38 cellular contexts compared by ENCODE assay signal in the genomic region with DNA sequence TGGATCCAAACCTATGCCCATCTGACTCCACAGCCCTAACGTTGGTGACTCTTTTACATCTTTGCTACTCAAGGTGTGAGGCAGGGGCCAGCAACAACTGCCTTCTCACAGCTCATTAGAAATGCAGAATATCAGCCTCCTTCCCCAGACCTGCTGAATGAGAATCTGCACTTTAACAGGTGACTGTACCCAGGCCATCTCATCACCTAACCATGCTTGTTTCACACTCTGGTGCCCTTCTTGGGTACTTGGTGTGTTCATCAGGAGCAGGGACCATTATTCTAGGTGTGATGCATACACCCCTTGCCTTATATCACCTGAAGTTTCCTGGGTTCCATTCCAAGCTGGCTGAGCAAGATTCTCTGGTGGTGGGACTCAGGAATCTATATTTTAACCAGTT.
"Had no signal": no experiment of that assay in that cellular context is flagged by ENCODE, and none has a peak within 500 bp of the region (broad histone marks: within the 10 kb centered on the region; RNA-seq: fewer than 3 reads in every experiment).

No MANE protein-coding gene starts in this region.

- H3K4me1 Mint-ChIP-seq: activated CD4-positive, alpha-beta memory T cell treated with anti-CD3 and anti-CD28 coated beads, Interleukin-2, amount 10 ng/mL, durations not matched to agents 7 days and 5 days; activated CD8-positive, alpha-beta memory T cell treated with anti-CD3 and anti-CD28 coated beads, Interleukin-2, amount 10 ng/mL, durations not matched to agents 7 days and 5 days; activated naive CD8-positive, alpha-beta T cell treated with anti-CD3 and anti-CD28 coated beads, Interleukin-2, amount 50 U/mL, for 24 hours had no signal

- H3K27ac ChIP-seq: ascending aorta, cardiac muscle cell, WERI-Rb-1 had no signal

- H3K27me3 Mint-ChIP-seq: activated CD4-positive, alpha-beta memory T cell treated with anti-CD3 and anti-CD28 coated beads, Interleukin-2, amount 10 ng/mL, durations not matched to agents 7 days and 5 days; activated CD4-positive, alpha-beta T cell treated with anti-CD3 and anti-CD28 coated beads for 36 hours; activated CD8-positive, alpha-beta memory T cell treated with anti-CD3 and anti-CD28 coated beads, Interleukin-2, amount 10 ng/mL, durations not matched to agents 7 days and 5 days; activated naive CD4-positive, alpha-beta T cell treated with anti-CD3 and anti-CD28 coated beads, Interleukin-2, amount 10 ng/mL, durations not matched to agents 7 days and 5 days; activated naive CD4-positive, alpha-beta T cell treated with anti-CD3 and anti-CD28 coated beads, Interleukin-2, amount 50 U/mL, for 24 hours; activated naive CD8-positive, alpha-beta T cell; activated naive CD8-positive, alpha-beta T cell treated with anti-CD3 and anti-CD28 coated beads, Interleukin-2, amount 10 ng/mL, durations not matched to agents 7 days and 5 days; activated naive CD8-positive, alpha-beta T cell treated with anti-CD3 and anti-CD28 coated beads, Interleukin-2, amount 50 U/mL, for 24 hours; activated T-cell treated with anti-CD3 and anti-CD28 coated beads, Interleukin-2, amount 50 U/mL, for 24 hours; brain; central memory CD8-positive, alpha-beta T cell; T-cell had no signal

- H3K4me3 Mint-ChIP-seq: activated CD4-positive, alpha-beta memory T cell treated with anti-CD3 and anti-CD28 coated beads, Interleukin-2, amount 10 ng/mL, durations not matched to agents 7 days and 5 days; activated CD4-positive, alpha-beta T cell treated with anti-CD3 and anti-CD28 coated beads for 36 hours; activated CD4-positive, alpha-beta T cell treated with anti-CD3 and anti-CD28 coated beads, Interleukin-2, amount 10 ng/mL, durations not matched to agents 7 days and 5 days; activated CD8-positive, alpha-beta memory T cell treated with anti-CD3 and anti-CD28 coated beads, Interleukin-2, amount 10 ng/mL, durations not matched to agents 7 days and 5 days; activated CD8-positive, alpha-beta T cell treated with anti-CD3 and anti-CD28 coated beads, Interleukin-2, amount 10 ng/mL, durations not matched to agents 7 days and 5 days; activated naive CD4-positive, alpha-beta T cell treated with anti-CD3 and anti-CD28 coated beads, Interleukin-2, amount 10 ng/mL, durations not matched to agents 7 days and 5 days; activated naive CD4-positive, alpha-beta T cell treated with anti-CD3 and anti-CD28 coated beads, Interleukin-2, amount 50 U/mL, for 24 hours; activated naive CD8-positive, alpha-beta T cell; activated naive CD8-positive, alpha-beta T cell treated with anti-CD3 and anti-CD28 coated beads, Interleukin-2, amount 10 ng/mL, durations not matched to agents 7 days and 5 days; activated naive CD8-positive, alpha-beta T cell treated with anti-CD3 and anti-CD28 coated beads, Interleukin-2, amount 50 U/mL, for 24 hours; activated T-cell treated with anti-CD3 and anti-CD28 coated beads, Interleukin-2, amount 50 U/mL, for 24 hours; brain; central memory CD8-positive, alpha-beta T cell; T-cell; T-helper 17 cell; WTC11 had no signal

- H3K4me3 ChIP-seq: ascending aorta, cardiac muscle cell had no signal

- FAIRE-seq: bronchial epithelial cell, TTC549 had no signal

- H3K36me3 Mint-ChIP-seq: activated CD8-positive, alpha-beta memory T cell treated with anti-CD3 and anti-CD28 coated beads, Interleukin-2, amount 10 ng/mL, durations not matched to agents 7 days and 5 days; activated naive CD4-positive, alpha-beta T cell treated with anti-CD3 and anti-CD28 coated beads, Interleukin-2, amount 10 ng/mL, durations not matched to agents 7 days and 5 days; activated naive CD4-positive, alpha-beta T cell treated with anti-CD3 and anti-CD28 coated beads, Interleukin-2, amount 50 U/mL, for 24 hours; activated naive CD8-positive, alpha-beta T cell; activated naive CD8-positive, alpha-beta T cell treated with anti-CD3 and anti-CD28 coated beads, Interleukin-2, amount 10 ng/mL, durations not matched to agents 7 days and 5 days; brain; T-cell had no signal

- DNase-seq: activated CD4-positive, alpha-beta memory T cell treated with anti-CD3 and anti-CD28 coated beads, Interleukin-2, amount 10 ng/mL, durations not matched to agents 7 days and 5 days; activated CD4-positive, alpha-beta T cell treated with anti-CD3 and anti-CD28 coated beads for 1 hour; activated CD4-positive, alpha-beta T cell treated with anti-CD3 and anti-CD28 coated beads for 36 hours; activated CD4-positive, alpha-beta T cell treated with anti-CD3 and anti-CD28 coated beads for 48 hours; activated CD4-positive, alpha-beta T cell treated with anti-CD3 and anti-CD28 coated beads, Interleukin-2, amount 10 ng/mL, durations not matched to agents 7 days and 5 days; activated CD4-positive, alpha-beta T cell treated with anti-CD3 and anti-CD28 coated beads, Interleukin-2, amount 50 U/mL, for 48 hours; activated CD4-positive, CD25-positive, alpha-beta regulatory T cell; activated CD8-positive, alpha-beta memory T cell treated with anti-CD3 and anti-CD28 coated beads for 24 hours; activated CD8-positive, alpha-beta memory T cell treated with anti-CD3 and anti-CD28 coated beads, Interleukin-2, amount 10 ng/mL, durations not matched to agents 7 days and 5 days; activated CD8-positive, alpha-beta memory T cell treated with anti-CD3 and anti-CD28 coated beads, Interleukin-2, amount 50 U/mL, for 48 hours; activated CD8-positive, alpha-beta T cell treated with anti-CD3 and anti-CD28 coated beads, Interleukin-2, amount 10 ng/mL, durations not matched to agents 7 days and 5 days; activated effector memory CD4-positive, alpha-beta T cell treated with Interleukin-2 at 50 U/mL for 16 hours; activated gamma-delta T cell; activated naive CD4-positive, alpha-beta T cell treated with anti-CD3 and anti-CD28 coated beads, Interleukin-2, amount 10 ng/mL, durations not matched to agents 7 days and 5 days; activated naive CD4-positive, alpha-beta T cell treated with Interleukin-2 at 50 U/mL for 16 hours; activated naive CD8-positive, alpha-beta T cell treated with anti-CD3 and anti-CD28 coated beads, Interleukin-2, amount 10 ng/mL, durations not matched to agents 7 days and 5 days; activated naive CD8-positive, alpha-beta T cell treated with anti-CD3 and anti-CD28 coated beads, Interleukin-2, amount 50 U/mL, for 24 hours; activated T-cell treated with anti-CD3 and anti-CD28 coated beads, Interleukin-2, amount 50 U/mL, for 24 hours; activated T-cell treated with anti-CD3 and anti-CD28 coated beads, Interleukin-2, amount 50 U/mL, for 48 hours; amygdala; anterior cingulate cortex; caudate nucleus; cerebellar nuclear complex; T-cell; T-helper 17 cell; T-helper 9 cell; WERI-Rb-1 had no signal

- ATAC-seq: activated CD4-positive, alpha-beta T cell treated with anti-CD3 and anti-CD28 coated beads for 36 hours; activated CD4-positive, CD25-positive, alpha-beta regulatory T cell treated with anti-CD3 and anti-CD28 coated beads, Interleukin-2, amount 50 U/mL, for 24 hours; activated CD8-positive, alpha-beta memory T cell treated with anti-CD3 and anti-CD28 coated beads, Interleukin-2, amount 10 ng/mL, durations not matched to agents 7 days and 5 days; activated CD8-positive, alpha-beta T cell treated with anti-CD3 and anti-CD28 coated beads, Interleukin-2, amount 10 ng/mL, durations not matched to agents 7 days and 5 days; activated naive CD8-positive, alpha-beta T cell treated with anti-CD3 and anti-CD28 coated beads, Interleukin-2, amount 50 U/mL, for 24 hours; T-cell; T-helper 17 cell; WTC11 had no signal

- H3K27me3 ChIP-seq: ascending aorta, cardiac muscle cell had no signal

- H3K9me3 Mint-ChIP-seq: activated CD4-positive, alpha-beta memory T cell treated with anti-CD3 and anti-CD28 coated beads, Interleukin-2, amount 10 ng/mL, durations not matched to agents 7 days and 5 days; activated naive CD4-positive, alpha-beta T cell treated with anti-CD3 and anti-CD28 coated beads, Interleukin-2, amount 10 ng/mL, durations not matched to agents 7 days and 5 days; activated naive CD4-positive, alpha-beta T cell treated with anti-CD3 and anti-CD28 coated beads, Interleukin-2, amount 50 U/mL, for 24 hours; activated naive CD8-positive, alpha-beta T cell treated with anti-CD3 and anti-CD28 coated beads, Interleukin-2, amount 10 ng/mL, durations not matched to agents 7 days and 5 days; activated T-cell treated with anti-CD3 and anti-CD28 coated beads, Interleukin-2, amount 50 U/mL, for 24 hours; activated T-helper 2 cell treated with anti-CD3 and anti-CD28 coated beads, Interferon-gamma antibody, Interleukin-2, Interleukin-4, amounts not matched to agents 10 μg/mL and 5 μg/mL and 100 μg/mL, durations not matched to agents 14 hours and 24 hours and 36 hours; central memory CD8-positive, alpha-beta T cell had no signal

- H3K27ac Mint-ChIP-seq: activated CD4-positive, alpha-beta memory T cell treated with anti-CD3 and anti-CD28 coated beads, Interleukin-2, amount 10 ng/mL, durations not matched to agents 7 days and 5 days; activated CD4-positive, alpha-beta T cell treated with anti-CD3 and anti-CD28 coated beads for 36 hours; activated CD4-positive, alpha-beta T cell treated with anti-CD3 and anti-CD28 coated beads, Interleukin-2, amount 10 ng/mL, durations not matched to agents 7 days and 5 days; activated CD8-positive, alpha-beta memory T cell treated with anti-CD3 and anti-CD28 coated beads, Interleukin-2, amount 10 ng/mL, durations not matched to agents 7 days and 5 days; activated CD8-positive, alpha-beta T cell treated with anti-CD3 and anti-CD28 coated beads, Interleukin-2, amount 10 ng/mL, durations not matched to agents 7 days and 5 days; activated naive CD4-positive, alpha-beta T cell treated with anti-CD3 and anti-CD28 coated beads, Interleukin-2, amount 10 ng/mL, durations not matched to agents 7 days and 5 days; activated naive CD4-positive, alpha-beta T cell treated with anti-CD3 and anti-CD28 coated beads, Interleukin-2, amount 50 U/mL, for 24 hours; activated naive CD8-positive, alpha-beta T cell; activated naive CD8-positive, alpha-beta T cell treated with anti-CD3 and anti-CD28 coated beads, Interleukin-2, amount 10 ng/mL, durations not matched to agents 7 days and 5 days; activated naive CD8-positive, alpha-beta T cell treated with anti-CD3 and anti-CD28 coated beads, Interleukin-2, amount 50 U/mL, for 24 hours; activated T-cell treated with anti-CD3 and anti-CD28 coated beads, Interleukin-2, amount 50 U/mL, for 24 hours; activated T-helper 2 cell treated with anti-CD3 and anti-CD28 coated beads, Interferon-gamma antibody, Interleukin-2, Interleukin-4, amounts not matched to agents 10 μg/mL and 5 μg/mL and 100 μg/mL, durations not matched to agents 14 hours and 24 hours and 36 hours; brain; T-helper 17 cell; WTC11 had no signal

- H3K36me3 ChIP-seq: ascending aorta, cardiac muscle cell, WERI-Rb-1 had no signal

- H3K4me1 ChIP-seq: ascending aorta had no signal
